1 cellular context compared by ENCODE assay signal in genomic region chr15:42392309-42393024, GRCh38.
TF ChIP-seq lines count a peak whose summit lies in the region.

No MANE protein-coding gene starts in this region.

TF ChIP-seq in GM23338, 12 proteins besides CTCF, POLR2A, EP300 and RAD21 (continued from another document):
- TF ChIP-seq ZNF462 (CRISPR knock-in tag; IDR thresholded peaks at IDR 0.05) (no peak), NANOG (IDR thresholded peaks at IDR 0.05; ENCODE audit: borderline replicate concordance) (no peak), ETS1 (IDR thresholded peaks at IDR 0.05) (no peak), EZH2phosphoT487 (IDR thresholded peaks at IDR 0.05; ENCODE audit: unreplicated experiment) (no peak), ZNF114 (CRISPR knock-in tag; IDR thresholded peaks at IDR 0.05) (no peak), ZNF331 (CRISPR knock-in tag; IDR thresholded peaks at IDR 0.05; ENCODE audit: low read depth) (no peak), STAT1 (IDR thresholded peaks at IDR 0.05; ENCODE audit: unreplicated experiment) (no peak), POLR2AphosphoS5 (IDR thresholded peaks at IDR 0.05; ENCODE audit: low read depth) (no peak)
